8 cellular contexts compared by ENCODE assay signal in genomic region chr3:120284702-120285507, GRCh38. TPM values are rescaled to one million over a fixed set of nuclear protein-coding genes. Genes with fewer than 3 reads are reported as not detected.
DNase-seq lines count a peak whose midpoint lies in the region; ATAC-seq, FAIRE-seq and TF ChIP-seq lines count a peak whose summit lies in the region.

TSS of gene GPR156 (minus strand) at chr3:120285222. CDS start at chr3:120244098, 41,124 bp downstream.

- peak; percentile 85 for ATAC-seq in Panc1
- ATAC-seq in pancreas = peak in 2 of 4 donors; percentile 74 to 76
- ATAC-seq in GM18867 (IDR thresholded peaks at IDR 0.05; ENCODE audit: unreplicated experiment) = no peak
- ATAC-seq in GM18520 (IDR thresholded peaks at IDR 0.05; ENCODE audit: unreplicated experiment) = no peak

- H3K9me3 ChIP-seq in Panc1 (ENCODE audit: control insufficient read depth, insufficient read depth, low read depth, low read length) = no peaks in the 10 kb centered on the region
- no peaks in the 10 kb centered on the region for H3K9me3 ChIP-seq in pancreas

- DNase-seq in Panc1 (ENCODE audit: low read depth, low spot score) (no peak), fibroblast of the aortic adventitia (ENCODE audit: low read depth) (no peak), pancreas (peak in 2 of 6 donors; percentile 54 to 58), globus pallidus (ENCODE audit: low spot score) (no peak), hypothalamus (lab: John Stamatoyannopoulos, UW) (no peak)

- H3K27me3 ChIP-seq in Panc1 (ENCODE audit: control insufficient read depth, insufficient read depth, low read length) (peaks cover 18% of the 10 kb centered on the region), pancreas (no peaks in the 10 kb centered on the region)

- H3K4me3 ChIP-seq in GM08714 (ENCODE audit: low read length) = peak within 1 kb of the TSS; percentile 7; the same call in 1 of the 2 replicates
- peak within 1 kb of the TSS; percentile 33 to 34 for H3K4me3 ChIP-seq in Panc1 (ENCODE audit: low read depth in 2 of 2, low read length in 2 of 2)
- peak within 1 kb of the TSS; percentile 60 for H3K4me3 ChIP-seq in fibroblast of the aortic adventitia (ENCODE audit: low read depth, low read length)
- peak within 1 kb of the TSS; percentile 3 to 39 (median 27) for H3K4me3 ChIP-seq in pancreas

- H3K36me3 ChIP-seq in Panc1 (ENCODE audit: control insufficient read depth, insufficient read depth, low read length) = no peaks in the 10 kb centered on the region
- no peaks in the 10 kb centered on the region for H3K36me3 ChIP-seq in pancreas

- POLR2A ChIA-PET in Panc1 (lab: Charles Lee) = no interaction called here

- BruUV-seq in Panc1 (replicated peaks; lab: Mats Ljungman, UMichigan) = no TSS peak

- H3K4me1 ChIP-seq in Panc1 (ENCODE audit: control insufficient read depth, insufficient read depth, low read length) (peaks cover 3% of the 10 kb centered on the region; the same call in 1 of the 2 replicates), pancreas (no peaks in the 10 kb centered on the region)

- H3K27ac ChIP-seq in Panc1 (ENCODE audit: low read length) (no peak within 1 kb of the TSS), pancreas (no peak within 1 kb of the TSS)

- intact Hi-C loops in Panc1 (cut with micrococcal nuclease; ENCODE audit: unreplicated experiment) = no loop called here
- intact Hi-C loops in pancreas (cut with DNase I) = no loop called here

- WGBS in pancreas, 2 donors = 9 to 15% methylated on average over 32 to 74 of the region's 74 CpGs

- FAIRE-seq in pancreas (lab: Jason Lieb, UNC) = no peak

- TF ChIP-seq CTCF in Panc1 (IDR thresholded peaks at IDR 0.05) (no peak), fibroblast of the aortic adventitia (IDR thresholded peaks at IDR 0.05; ENCODE audit: insufficient read depth, low read length) (no peak), pancreas (IDR thresholded peaks at IDR 0.05) (no peak)

- in situ Hi-C loops in Panc1 (cut with HindIII; ENCODE audit: low pct_unique_long_range_greater_than_20kb, low sequenced_read_pairs) = no loop called here

- CTCF ChIA-PET in Panc1 (lab: Charles Lee) = no interaction called here

RNA-seq across cellular contexts. Expression of gene GPR156, which starts in this region (rescaled TPM):
- 0.39 TPM for total RNA-seq in Panc1 (2021; ENCODE audit: unreplicated experiment)
- polyA plus RNA-seq in Panc1 (2012; ENCODE audit: insufficient read length) = not detected
- total RNA-seq in fibroblast of the aortic adventitia (ENCODE audit: low replicate concordance) = 0.90 and 4.0 TPM in 2 replicates
- total RNA-seq in pancreas = under 1 TPM in 2 of 6 donors, not detected in 4; 0.09 to 0.16 TPM
- under 1 TPM; 0.05 to 0.08 TPM for polyA plus RNA-seq in pancreas

Comparison
In these comparisons a context has a peak if more than half of its experiments do, and no peak if none do; other contexts are left out.
1. Peak in ATAC-seq and H3K4me3 ChIP-seq in Panc1; RNA of the gene not detected or under 1 TPM.
2. H3K4me3 ChIP-seq: peak in every context shown above with its lines; median percentile 60 in fibroblast of the aortic adventitia; 34 in Panc1; 27 in pancreas; 7 in GM08714.